In genomic region chr15:45126535-45127158, GRCh38 we compare ENCODE assay signal across 8 cellular contexts. TPM values are rescaled to one million over a fixed set of nuclear protein-coding genes. Genes with fewer than 3 reads are reported as not detected.
DNase-seq lines count a peak whose midpoint lies in the region; ATAC-seq and TF ChIP-seq lines count a peak whose summit lies in the region.

No MANE protein-coding gene starts in this region.

- H3K36me3 Mint-ChIP-seq in chondrocyte (ENCODE audit: low read depth) (no peaks in the 10 kb centered on the region), progenitor cell of endocrine pancreas (ENCODE audit: insufficient read depth) (no peaks in the 10 kb centered on the region)

- H3K9me3 Mint-ChIP-seq in chondrocyte (ENCODE audit: low read depth): no peaks in the 10 kb centered on the region
- H3K9me3 Mint-ChIP-seq in progenitor cell of endocrine pancreas (ENCODE audit: low read depth): no peaks in the 10 kb centered on the region

- CTCF ChIA-PET in GM10248 (lab: Yijun Ruan, JAX): interaction anchor here (0.7 to 2.2 kb wide), 23 partner anchors 8 to 331 kb away, joined by 3 to 21 read pairs (median 3); a partner anchor contains a TSS

- H3K27me3 ChIP-seq in Peyer's patch: peaks cover 0 to 18% of the 10 kb centered on the region in 2 donors
- peaks cover 72% of the 10 kb centered on the region for H3K27me3 ChIP-seq in H7 (ENCODE audit: control insufficient read depth, insufficient read depth, low read length)

- H3K4me1 Mint-ChIP-seq in chondrocyte (ENCODE audit: low read depth) (peaks cover 7% of the 10 kb centered on the region), progenitor cell of endocrine pancreas (ENCODE audit: low read depth) (peaks cover 3% of the 10 kb centered on the region)

- H3K36me3 ChIP-seq in Peyer's patch (no peaks in the 10 kb centered on the region), H7 (replicated peaks; ENCODE audit: control insufficient read depth, insufficient read depth, low read length) (no peaks in the 10 kb centered on the region)

- TF ChIP-seq CTCF in GM10248 (IDR thresholded peaks at IDR 0.05; ENCODE audit: control extremely low read depth, extremely low read depth, low read depth, missing control alignments): peak; percentile 60
- TF ChIP-seq CTCF in Peyer's patch (IDR thresholded peaks at IDR 0.05): peak; percentile 24 to 73 (median 68)
- peak; percentile 77 for TF ChIP-seq CTCF in chondrocyte (IDR thresholded peaks at IDR 0.05)
- TF ChIP-seq CTCF in progenitor cell of endocrine pancreas (IDR thresholded peaks at IDR 0.05; ENCODE audit: unreplicated experiment): peak; percentile 47

- H3K4me3 ChIP-seq in Peyer's patch: no peak overlapping the region
- no peak overlapping the region for H3K4me3 ChIP-seq in H7 (ENCODE audit: insufficient read depth, low read depth, low read length)

- no peak overlapping the region for H3K27ac ChIP-seq in Peyer's patch

- H3K27me3 Mint-ChIP-seq in chondrocyte (ENCODE audit: low read depth): peaks cover 61% of the 10 kb centered on the region
- peaks cover 79% of the 10 kb centered on the region for H3K27me3 Mint-ChIP-seq in progenitor cell of endocrine pancreas

- ATAC-seq in GM21390 (IDR thresholded peaks at IDR 0.05; ENCODE audit: unreplicated experiment) (no peak), GM18520 (IDR thresholded peaks at IDR 0.05; ENCODE audit: unreplicated experiment) (no peak)

- no peak overlapping the region for H3K27ac Mint-ChIP-seq in chondrocyte (ENCODE audit: unreplicated experiment)
- H3K27ac Mint-ChIP-seq in progenitor cell of endocrine pancreas: no peak overlapping the region

- no peak for TF ChIP-seq POLR2A in Peyer's patch (IDR thresholded peaks at IDR 0.05)

- POLR2A ChIA-PET in GM10248 (lab: Yijun Ruan, JAX): no interaction called here

- H3K4me3 Mint-ChIP-seq in chondrocyte (ENCODE audit: unreplicated experiment) (no peak overlapping the region), progenitor cell of endocrine pancreas (ENCODE audit: low read depth) (no peak overlapping the region)

- DNase-seq in AML-193 (lab: John Stamatoyannopoulos, UW) (peak; percentile 28 to 45), GM10248 (ENCODE audit: extremely low spot score) (no peak), Peyer's patch (peak in 2 of 3 donors; percentile 30 to 76), chondrocyte (ENCODE audit: low spot score) (no peak), progenitor cell of endocrine pancreas (ENCODE audit: low spot score, unreplicated experiment) (no peak), H7 (no peak)

- peaks cover 0 to 13% (median 3%) of the 10 kb centered on the region in 4 donors for H3K4me1 ChIP-seq in Peyer's patch

- no peaks in the 10 kb centered on the region for H3K9me3 ChIP-seq in Peyer's patch

RNA-seq across cellular contexts. Expression of gene DUOXA1, which starts 3.0 kb away (rescaled TPM):
- total RNA-seq in Peyer's patch (1 to 10 TPM in 1 of 4 donors, not detected in 3; 1.2 TPM), chondrocyte (0.47 to 0.82 TPM (median 0.64 TPM) in 3 replicates), progenitor cell of endocrine pancreas (1.3 and 1.4 TPM in 2 replicates)
- total RNA-seq in H7 (2014; rRNA removed; shearing (Covaris generic)): 0.07 TPM in 1 of 2 replicates, not detected in the other

RNA-seq across cellular contexts. Expression of gene DUOX1, which starts 3.1 kb away (rescaled TPM):
- total RNA-seq in Peyer's patch (under 1 TPM in 2 of 4 donors, not detected in 2; 0.35 to 0.54 TPM), chondrocyte (0.21 TPM in 1 of 3 replicates, not detected in the others), progenitor cell of endocrine pancreas (1.4 and 1.6 TPM in 2 replicates)
- 0.24 and 0.37 TPM in 2 replicates for total RNA-seq in H7 (2014; rRNA removed; shearing (Covaris generic))

RNA-seq across cellular contexts. Expression of gene DUOXA2, which starts 12.5 kb away (rescaled TPM):
- under 1 TPM in 1 of 4 donors, not detected in 3; 0.67 TPM for total RNA-seq in Peyer's patch
- total RNA-seq in chondrocyte: not detected in 3 replicates
- not detected in 2 replicates for total RNA-seq in progenitor cell of endocrine pancreas
- total RNA-seq in H7 (2014; rRNA removed; shearing (Covaris generic)): not detected in 2 replicates

RNA-seq across cellular contexts. Expression of gene DUOX2, which starts 12.7 kb away (rescaled TPM):
- 1 to 10 TPM in 2 of 4 donors, under 1 TPM in 2; 0.19 to 3.3 (median 1.6) TPM for total RNA-seq in Peyer's patch
- total RNA-seq in chondrocyte: 0.05 TPM in 1 of 3 replicates, not detected in the others
- total RNA-seq in progenitor cell of endocrine pancreas: 0.53 and 1.1 TPM in 2 replicates
- total RNA-seq in H7 (2014; rRNA removed; shearing (Covaris generic)): 0.15 TPM in 1 of 2 replicates, not detected in the other

Comparison
In these comparisons a context has a peak if more than half of its experiments do, and no peak if none do; other contexts are left out.
1. DNase-seq: peak in AML-193 (2 of 2) and Peyer's patch (2 of 3); none in GM10248 (single experiment), chondrocyte (single experiment), progenitor cell of endocrine pancreas (single experiment) and H7 (single experiment).
2. Peak in every context shown above with its lines, with median percentiles within 50 percentile points of each other: CTCF ChIP-seq.